18 cellular contexts compared by ENCODE assay signal in the genomic region with DNA sequence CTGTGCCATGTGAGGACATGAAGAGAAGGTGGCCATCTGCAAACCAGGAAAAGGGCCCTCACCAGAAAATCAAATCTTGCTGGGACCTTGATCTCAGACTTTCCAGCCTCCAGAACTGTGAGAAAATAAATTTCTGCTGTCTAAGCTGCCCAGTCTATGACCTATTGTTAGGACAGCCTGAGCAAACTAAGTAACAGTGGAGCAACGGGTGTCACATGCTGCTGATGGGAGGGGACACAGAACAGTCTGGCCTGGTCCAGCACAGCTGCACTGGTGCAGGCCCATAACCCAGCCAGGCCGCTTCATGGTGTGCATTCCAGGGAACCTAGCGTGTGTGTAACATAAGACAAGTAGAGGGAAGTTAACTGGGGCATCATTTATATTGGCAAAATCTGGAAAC. TPM values are rescaled to one million over a fixed set of nuclear protein-coding genes. Genes with fewer than 3 reads are reported as not detected.
DNase-seq lines count a peak whose midpoint lies in the region; ATAC-seq and TF ChIP-seq lines count a peak whose summit lies in the region.
"Had no signal": no experiment of that assay in that cellular context is flagged by ENCODE, and none has a peak within 500 bp of the region (broad histone marks: within the 10 kb centered on the region; RNA-seq: fewer than 3 reads in every experiment).

No MANE protein-coding gene starts in this region.

- ATAC-seq in body of pancreas: peak; percentile 69

- no peaks in the 10 kb centered on the region for H3K9me3 ChIP-seq in body of pancreas
- H3K9me3 ChIP-seq in hepatocyte (ENCODE audit: low read depth): no peaks in the 10 kb centered on the region
- no peaks in the 10 kb centered on the region for H3K9me3 ChIP-seq in neural progenitor cell (ENCODE audit: low read depth)
- no peaks in the 10 kb centered on the region for H3K9me3 ChIP-seq in tibial artery
- no peaks in the 10 kb centered on the region for H3K9me3 ChIP-seq in CD8-positive, alpha-beta memory T cell (ENCODE audit: low read length)
- H3K9me3 ChIP-seq: BLaER1, neutrophil, tibial nerve had no signal

- H3K36me3 ChIP-seq in body of pancreas (replicated peaks in 1 of 2; ENCODE audit: insufficient read depth in 1 of 2, low read depth in 2 of 2) (no peaks in the 10 kb centered on the region), hepatocyte (replicated peaks; ENCODE audit: insufficient read depth, low read depth) (no peaks in the 10 kb centered on the region), neural progenitor cell (no peaks in the 10 kb centered on the region), tibial artery (no peaks in the 10 kb centered on the region)
- H3K36me3 ChIP-seq in CD8-positive, alpha-beta memory T cell (ENCODE audit: insufficient read depth, low read length): no peaks in the 10 kb centered on the region
- H3K36me3 ChIP-seq: BLaER1, neutrophil, tibial nerve had no signal

- H3K27ac ChIP-seq in body of pancreas (no peak overlapping the region), hepatocyte (no peak overlapping the region), neural progenitor cell (no peak overlapping the region), tibial artery (no peak overlapping the region)
- H3K27ac ChIP-seq in CD8-positive, alpha-beta memory T cell (ENCODE audit: low read depth, low read length): no peak overlapping the region
- H3K27ac ChIP-seq: BLaER1, neutrophil, tibial nerve had no signal

- H4K20me1 ChIP-seq in hepatocyte (ENCODE audit: insufficient read depth, poor library complexity, severe bottlenecking) (no peaks in the 10 kb centered on the region), neural progenitor cell (ENCODE audit: low read depth) (no peaks in the 10 kb centered on the region)
- H4K20me1 ChIP-seq: BLaER1 had no signal

- no peaks in the 10 kb centered on the region for H3K9me2 ChIP-seq in hepatocyte (replicated peaks; ENCODE audit: insufficient read depth)

- no peak for TF ChIP-seq CTCF in body of pancreas (IDR thresholded peaks at IDR 0.05)
- TF ChIP-seq CTCF in hepatocyte (IDR thresholded peaks at IDR 0.05; ENCODE audit: poor library complexity): no peak
- no peak for TF ChIP-seq CTCF in neural progenitor cell (IDR thresholded peaks at IDR 0.05)
- no peak for TF ChIP-seq CTCF in tibial artery (IDR thresholded peaks at IDR 0.05)

- peaks cover 16% of the 10 kb centered on the region for H3K4me1 Mint-ChIP-seq in neural progenitor cell
- H3K4me1 Mint-ChIP-seq in CD8-positive, alpha-beta memory T cell: no peaks in the 10 kb centered on the region

- no peak overlapping the region for H3K27ac Mint-ChIP-seq in neural progenitor cell
- no peak overlapping the region for H3K27ac Mint-ChIP-seq in CD8-positive, alpha-beta memory T cell
- H3K27ac Mint-ChIP-seq: activated naive CD8-positive, alpha-beta T cell; activated T-cell treated with anti-CD3 and anti-CD28 coated beads, Interleukin-2, amount 50 U/mL, for 24 hours; IgD-negative memory B cell had no signal

- no peak overlapping the region for H3K4me3 Mint-ChIP-seq in neural progenitor cell
- no peak overlapping the region for H3K4me3 Mint-ChIP-seq in CD8-positive, alpha-beta memory T cell
- H3K4me3 Mint-ChIP-seq: activated naive CD8-positive, alpha-beta T cell; activated T-cell treated with anti-CD3 and anti-CD28 coated beads, Interleukin-2, amount 50 U/mL, for 24 hours; IgD-negative memory B cell had no signal

- no peaks in the 10 kb centered on the region for H3K27me3 ChIP-seq in body of pancreas
- H3K27me3 ChIP-seq in hepatocyte: no peaks in the 10 kb centered on the region
- no peaks in the 10 kb centered on the region for H3K27me3 ChIP-seq in neural progenitor cell
- no peaks in the 10 kb centered on the region for H3K27me3 ChIP-seq in tibial artery
- H3K27me3 ChIP-seq in CD8-positive, alpha-beta memory T cell (ENCODE audit: insufficient read depth, low read length, poor library complexity, severe bottlenecking): no peaks in the 10 kb centered on the region
- H3K27me3 ChIP-seq: BLaER1, neutrophil, tibial nerve had no signal

- no peak overlapping the region for H2AFZ ChIP-seq in hepatocyte
- no peak overlapping the region for H2AFZ ChIP-seq in neural progenitor cell (replicated peaks)

- H3K9ac ChIP-seq in neural progenitor cell: no peak overlapping the region
- H3K9ac ChIP-seq: BLaER1 had no signal

- H3K79me2 ChIP-seq in hepatocyte (no peaks in the 10 kb centered on the region), neural progenitor cell (ENCODE audit: low read depth) (no peaks in the 10 kb centered on the region)

- peaks cover 4% of the 10 kb centered on the region for H3K4me1 ChIP-seq in body of pancreas
- H3K4me1 ChIP-seq in hepatocyte (ENCODE audit: insufficient read depth): peaks cover 7% of the 10 kb centered on the region
- peaks cover 15% of the 10 kb centered on the region for H3K4me1 ChIP-seq in neural progenitor cell
- peaks cover 0 to 8% (median 2%) of the 10 kb centered on the region in 4 donors for H3K4me1 ChIP-seq in tibial artery
- H3K4me1 ChIP-seq in CD8-positive, alpha-beta memory T cell (ENCODE audit: insufficient read depth, low read length): no peaks in the 10 kb centered on the region
- H3K4me1 ChIP-seq: BLaER1 had no signal

- peak; percentile 15 to 73 (median 62) for DNase-seq in body of pancreas
- peak; percentile 29 for DNase-seq in hepatocyte (ENCODE audit: low spot score)
- DNase-seq in neural progenitor cell (ENCODE audit: low spot score): peak; percentile 12
- DNase-seq in tibial artery: peak; percentile 45 to 68
- no peak for DNase-seq in activated CD8-positive, alpha-beta memory T cell treated with anti-CD3 and anti-CD28 coated beads, Interleukin-2, amount 50 U/mL, for 4 hours
- DNase-seq in CD8-positive, alpha-beta memory T cell: no peak
- no peak for DNase-seq in NCI-H1694 treated with DMSO at 0.1 percent for 48 hours (lab: John Stamatoyannopoulos, UW)
- DNase-seq: activated T-cell treated with anti-CD3 and anti-CD28 coated beads, Interleukin-2, amount 50 U/mL, for 24 hours; DMS153; effector CD4-positive, alpha-beta T cell; NCI-H2081; NCI-H526 treated with DMSO at 0.1 percent for 48 hours had no signal

- no peaks in the 10 kb centered on the region for H3K9me3 Mint-ChIP-seq in neural progenitor cell
- no peaks in the 10 kb centered on the region for H3K9me3 Mint-ChIP-seq in CD8-positive, alpha-beta memory T cell
- H3K9me3 Mint-ChIP-seq: activated T-cell treated with anti-CD3 and anti-CD28 coated beads, Interleukin-2, amount 50 U/mL, for 24 hours; IgD-negative memory B cell had no signal

- no peaks in the 10 kb centered on the region for H3F3A ChIP-seq in neural progenitor cell (ENCODE audit: low read depth)

- 66 to 73% methylated on average over 3 of the region's 3 CpGs for WGBS in body of pancreas, 2 donors
- 70% methylated on average over 3 of the region's 3 CpGs for WGBS in hepatocyte (ENCODE audit: low lambda C conversion rate, missing lambda C conversion rate)

- H3K4me2 ChIP-seq in hepatocyte: no peak overlapping the region
- H3K4me2 ChIP-seq in neural progenitor cell: no peak overlapping the region
- H3K4me2 ChIP-seq: BLaER1, smooth muscle cell had no signal

- intact Hi-C loops in body of pancreas (cut with DNase I): no loop called here
- intact Hi-C loops in tibial artery (cut with DNase I; ENCODE audit: low total_unique reads): no loop called here

- peaks cover 2% of the 10 kb centered on the region for H3K27me3 Mint-ChIP-seq in neural progenitor cell (ENCODE audit: insufficient read depth, low read depth)
- peaks cover 5 to 7% of the 10 kb centered on the region in 2 donors for H3K27me3 Mint-ChIP-seq in CD8-positive, alpha-beta memory T cell
- H3K27me3 Mint-ChIP-seq: IgD-negative memory B cell had no signal

- no peak for TF ChIP-seq POLR2A in body of pancreas (IDR thresholded peaks at IDR 0.05)

- POLR2A ChIA-PET in CD8-positive, alpha-beta memory T cell (lab: Charles Lee): no interaction called here

- H3K4me3 ChIP-seq in body of pancreas: no peak overlapping the region
- no peak overlapping the region for H3K4me3 ChIP-seq in hepatocyte
- H3K4me3 ChIP-seq in neural progenitor cell: no peak overlapping the region
- H3K4me3 ChIP-seq in tibial artery: no peak overlapping the region
- H3K4me3 ChIP-seq in CD8-positive, alpha-beta memory T cell (ENCODE audit: low read length): no peak overlapping the region
- H3K4me3 ChIP-seq: BLaER1, smooth muscle cell, tibial nerve had no signal

- CTCF ChIA-PET in CD8-positive, alpha-beta memory T cell (lab: Charles Lee): no interaction called here

- no peaks in the 10 kb centered on the region for H3K36me3 Mint-ChIP-seq in neural progenitor cell
- H3K36me3 Mint-ChIP-seq in CD8-positive, alpha-beta memory T cell: peaks cover 0 to 2% (median 0%) of the 10 kb centered on the region in 3 donors
- H3K36me3 Mint-ChIP-seq: activated naive CD8-positive, alpha-beta T cell; IgD-negative memory B cell had no signal

RNA-seq across cellular contexts. Expression of a gene that starts 42.1 kb away (rescaled TPM):
- total RNA-seq in body of pancreas (10 to 100 TPM in 1 of 2 donors, 1 to 10 TPM in 1; 7.5 to 17.8 TPM), hepatocyte (7.6 and 7.7 TPM in 2 replicates), neural progenitor cell (ENCODE audit: low replicate concordance) (25.0 and 38.2 TPM in 2 replicates)
- polyA plus RNA-seq in hepatocyte: 7.7 and 13.6 TPM in 2 replicates
- 1 to 10 TPM; 1.3 to 1.5 TPM for total RNA-seq in CD8-positive, alpha-beta memory T cell
- polyA plus RNA-seq in CD8-positive, alpha-beta memory T cell: 0.31 TPM
- polyA plus RNA-seq: IgD-negative memory B cell had no signal

Comparison
In these comparisons a context has a peak if more than half of its experiments do, and no peak if none do; other contexts are left out.
1. DNase-seq: peak in body of pancreas (4 of 4), hepatocyte (single experiment), neural progenitor cell (single experiment) and tibial artery (2 of 2); none in activated CD8-positive, alpha-beta memory T cell treated with anti-CD3 and anti-CD28 coated beads, Interleukin-2, amount 50 U/mL, for 4 hours (single experiment), CD8-positive, alpha-beta memory T cell (0 of 5) and NCI-H1694 treated with DMSO at 0.1 percent for 48 hours (single experiment).